In genomic region chr17:59513934-59514841, GRCh38 we compare ENCODE assay signal across 1 cellular context.
A peak's percentile ranks its signal among the peaks of the same experiment; 100 is the strongest.
TF ChIP-seq lines count a peak whose summit lies in the region.

No MANE protein-coding gene starts in this region.

TF ChIP-seq in HepG2, 621 proteins besides CTCF, POLR2A, EP300 and RAD21 (continued from another document and continues in another):
- TF ChIP-seq PATZ1 (CRISPR knock-in tag; IDR thresholded peaks at IDR 0.05) (peak; percentile 61; the same call in 1 of the 2 replicates), ETS1 (CRISPR knock-in tag; IDR thresholded peaks at IDR 0.05) (no peak), ZNF639 (CRISPR knock-in tag; conservative IDR thresholded peaks at IDR 0.05) (no peak), TCF7L2 (IDR thresholded peaks at IDR 0.05; ENCODE audit: low read depth, low read length) (peak; percentile 50; the same call in 1 of the 2 replicates), IRF2 (CRISPR knock-in tag; IDR thresholded peaks at IDR 0.05) (peak; percentile 64; the same call in 1 of the 2 replicates), ZBTB14 (CRISPR knock-in tag; IDR thresholded peaks at IDR 0.05) (no peak), ZNF274 (CRISPR knock-in tag; IDR thresholded peaks at IDR 0.05) (no peak), RFX5 (IDR thresholded peaks at IDR 0.05; ENCODE audit: low read depth, low read length) (no peak), CCAR2 (optimal IDR thresholded peaks at IDR 0.05; ENCODE audit: low read depth, low read length) (no peak), TBX2 (CRISPR knock-in tag; IDR thresholded peaks at IDR 0.05; ENCODE audit: borderline replicate concordance) (peak; percentile 88), TFE3 (CRISPR knock-in tag; IDR thresholded peaks at IDR 0.05) (peak; percentile 65), NFIB (CRISPR knock-in tag; IDR thresholded peaks at IDR 0.05; ENCODE audit: borderline replicate concordance) (no peak), ZNF850 (CRISPR knock-in tag; conservative IDR thresholded peaks at IDR 0.05) (no peak), ZNF615 (CRISPR knock-in tag; IDR thresholded peaks at IDR 0.05; ENCODE audit: borderline replicate concordance) (no peak), NFKBIZ (CRISPR knock-in tag; IDR thresholded peaks at IDR 0.05) (no peak), GLMP (CRISPR knock-in tag; IDR thresholded peaks at IDR 0.05; ENCODE audit: borderline replicate concordance) (no peak), CSRNP2 (CRISPR knock-in tag; conservative IDR thresholded peaks at IDR 0.05; ENCODE audit: low read depth) (no peak), ZNF30 (CRISPR knock-in tag; IDR thresholded peaks at IDR 0.05) (no peak), ZNF83 (CRISPR knock-in tag; IDR thresholded peaks at IDR 0.05; ENCODE audit: borderline replicate concordance) (no peak), ZNF432 (CRISPR knock-in tag; IDR thresholded peaks at IDR 0.05; ENCODE audit: borderline replicate concordance) (no peak), HDAC6 (IDR thresholded peaks at IDR 0.05; ENCODE audit: low read depth, low read length) (no peak), ATF2 (CRISPR knock-in tag; IDR thresholded peaks at IDR 0.05) (peak; percentile 54; the same call in 1 of the 2 replicates), SOX5 (CRISPR knock-in tag; IDR thresholded peaks at IDR 0.05; ENCODE audit: borderline replicate concordance) (peak; percentile 100), ZNF234 (CRISPR knock-in tag; conservative IDR thresholded peaks at IDR 0.05) (no peak), CCDC6 (CRISPR knock-in tag; IDR thresholded peaks at IDR 0.05) (no peak), FOXA1 (IDR thresholded peaks at IDR 0.05) (peak; percentile 67), FOXA1 (CRISPR knock-in tag; IDR thresholded peaks at IDR 0.05) (peak; percentile 82), PLSCR1 (CRISPR knock-in tag; IDR thresholded peaks at IDR 0.05; ENCODE audit: borderline replicate concordance) (no peak), THYN1 (CRISPR knock-in tag; IDR thresholded peaks at IDR 0.05; ENCODE audit: borderline replicate concordance, low read depth) (no peak), ZNF709 (CRISPR knock-in tag; IDR thresholded peaks at IDR 0.05) (no peak), ZFP82 (CRISPR knock-in tag; IDR thresholded peaks at IDR 0.05; ENCODE audit: borderline replicate concordance) (no peak), DBP (CRISPR knock-in tag; IDR thresholded peaks at IDR 0.05; ENCODE audit: not compliant biosample characterization) (no peak), MATR3 (CRISPR knock-in tag; IDR thresholded peaks at IDR 0.05) (no peak), ZNF770 (CRISPR knock-in tag; IDR thresholded peaks at IDR 0.05) (0 out of 2 replicates have a peak, but pooled peaks have one; percentile 10), PAX8 (CRISPR knock-in tag; IDR thresholded peaks at IDR 0.05; ENCODE audit: borderline replicate concordance) (no peak), ZNF20 (CRISPR knock-in tag; IDR thresholded peaks at IDR 0.05) (no peak), MTERF4 (CRISPR knock-in tag; IDR thresholded peaks at IDR 0.05) (no peak), CHD2 (IDR thresholded peaks at IDR 0.05; ENCODE audit: low read depth, low read length) (no peak), TRIM24 (CRISPR knock-in tag; IDR thresholded peaks at IDR 0.05) (no peak), FOXK1 (CRISPR knock-in tag; IDR thresholded peaks at IDR 0.05; ENCODE audit: borderline replicate concordance, low read depth) (peak; percentile 71; the same call in 1 of the 2 replicates), REXO4 (CRISPR knock-in tag; IDR thresholded peaks at IDR 0.05; ENCODE audit: borderline replicate concordance) (no peak), ZGPAT (CRISPR knock-in tag; IDR thresholded peaks at IDR 0.05) (peak; percentile 86)
